ENCODE assay signal across 1 cellular context in genomic region chr22:20935049-20935448, GRCh38. TPM values are rescaled to one million over a fixed set of nuclear protein-coding genes. Genes with fewer than 3 reads are reported as not detected.
"Had no signal": no experiment of that assay in that cellular context is flagged by ENCODE, and none has a peak within 500 bp of the region (broad histone marks: within the 10 kb centered on the region; RNA-seq: fewer than 3 reads in every experiment).

No MANE protein-coding gene starts in this region.

RNA-seq across cellular contexts. Expression of gene AIFM3, which starts 32.0 kb away (rescaled TPM):
- polyA plus RNA-seq: smooth muscle cell had no signal
